In genomic region chr6:154156135-154156948, GRCh38 we compare ENCODE assay signal across 1 cellular context.
TF ChIP-seq lines count a peak whose summit lies in the region.

No MANE protein-coding gene starts in this region.

TF ChIP-seq in SK-N-SH treated with all-trans-retinoic acid at 6 μM for 48 hours, 23 proteins besides CTCF, POLR2A, EP300 and RAD21 (continued from another document):
- TF ChIP-seq CSDC2 (CRISPR knock-in tag; IDR thresholded peaks at IDR 0.05): no peak
